Comparison of ENCODE assay signal across 8 cellular contexts in genomic region chr2:30072250-30072842, GRCh38.
DNase-seq lines count a peak whose midpoint lies in the region; ATAC-seq and TF ChIP-seq lines count a peak whose summit lies in the region.

No MANE protein-coding gene starts in this region.

- ATAC-seq in HG03066 (IDR thresholded peaks at IDR 0.05; ENCODE audit: low read depth, unreplicated experiment): peak; percentile 94
- ATAC-seq in GM19395 (IDR thresholded peaks at IDR 0.05; ENCODE audit: unreplicated experiment): no peak

- H3K27ac ChIP-seq in WERI-Rb-1: no peak overlapping the region

- H3K4me3 ChIP-seq in WERI-Rb-1 (ENCODE audit: low read depth, low read length) (no peak overlapping the region), cardiac fibroblast (replicated peaks in 1 of 2; ENCODE audit: low read depth in 2 of 2, low read length in 2 of 2) (no peak overlapping the region), kidney epithelial cell (ENCODE audit: low read depth, low read length) (no peak overlapping the region)

- no peaks in the 10 kb centered on the region for H3K27me3 ChIP-seq in WERI-Rb-1 (ENCODE audit: insufficient read depth, low read depth, severe bottlenecking)
- peaks cover 4% of the 10 kb centered on the region for H3K27me3 ChIP-seq in kidney epithelial cell (ENCODE audit: control insufficient read depth, insufficient read depth, low read length)

- TF ChIP-seq CTCF in WERI-Rb-1 (IDR thresholded peaks at IDR 0.05; ENCODE audit: low read depth, low read length): peak; percentile 95
- peak; percentile 76 for TF ChIP-seq CTCF in cardiac fibroblast (IDR thresholded peaks at IDR 0.05; ENCODE audit: low read depth, low read length)
- TF ChIP-seq CTCF in kidney epithelial cell (IDR thresholded peaks at IDR 0.05; ENCODE audit: insufficient read depth, low read length, poor library complexity, severe bottlenecking): peak; percentile 80

- H3K36me3 ChIP-seq in WERI-Rb-1: no peaks in the 10 kb centered on the region
- no peaks in the 10 kb centered on the region for H3K36me3 ChIP-seq in kidney epithelial cell (ENCODE audit: control insufficient read depth, insufficient read depth, low read length)

- H3K9me3 ChIP-seq in WERI-Rb-1 (ENCODE audit: severe bottlenecking): no peaks in the 10 kb centered on the region

- DNase-seq in ELR (ENCODE audit: low read depth) (peak; percentile 73), NCI-H226 (peak; percentile 38), WERI-Rb-1 (peak; percentile 85), cardiac fibroblast (ENCODE audit: low read depth in 2 of 2) (peak; percentile 77 to 82), kidney epithelial cell (ENCODE audit: low read depth) (peak; percentile 25)
- peak; percentile 62 to 63 for DNase-seq in stimulated activated CD4-positive, alpha-beta T cell treated with anti-CD3 and anti-CD28 coated beads, Interleukin-2, amount 100 ng/mL, for 48 hours

Comparison
In these comparisons a context has a peak if more than half of its experiments do, and no peak if none do; other contexts are left out.
1. DNase-seq: peak in every context shown above with its lines; median percentile 85 in WERI-Rb-1; 80 in cardiac fibroblast; 73 in ELR; 62 in stimulated activated CD4-positive, alpha-beta T cell treated with anti-CD3 and anti-CD28 coated beads, Interleukin-2, amount 100 ng/mL, for 48 hours; 38 in NCI-H226; 25 in kidney epithelial cell.